ENCODE assay signal across 1 cellular context in the genomic region with DNA sequence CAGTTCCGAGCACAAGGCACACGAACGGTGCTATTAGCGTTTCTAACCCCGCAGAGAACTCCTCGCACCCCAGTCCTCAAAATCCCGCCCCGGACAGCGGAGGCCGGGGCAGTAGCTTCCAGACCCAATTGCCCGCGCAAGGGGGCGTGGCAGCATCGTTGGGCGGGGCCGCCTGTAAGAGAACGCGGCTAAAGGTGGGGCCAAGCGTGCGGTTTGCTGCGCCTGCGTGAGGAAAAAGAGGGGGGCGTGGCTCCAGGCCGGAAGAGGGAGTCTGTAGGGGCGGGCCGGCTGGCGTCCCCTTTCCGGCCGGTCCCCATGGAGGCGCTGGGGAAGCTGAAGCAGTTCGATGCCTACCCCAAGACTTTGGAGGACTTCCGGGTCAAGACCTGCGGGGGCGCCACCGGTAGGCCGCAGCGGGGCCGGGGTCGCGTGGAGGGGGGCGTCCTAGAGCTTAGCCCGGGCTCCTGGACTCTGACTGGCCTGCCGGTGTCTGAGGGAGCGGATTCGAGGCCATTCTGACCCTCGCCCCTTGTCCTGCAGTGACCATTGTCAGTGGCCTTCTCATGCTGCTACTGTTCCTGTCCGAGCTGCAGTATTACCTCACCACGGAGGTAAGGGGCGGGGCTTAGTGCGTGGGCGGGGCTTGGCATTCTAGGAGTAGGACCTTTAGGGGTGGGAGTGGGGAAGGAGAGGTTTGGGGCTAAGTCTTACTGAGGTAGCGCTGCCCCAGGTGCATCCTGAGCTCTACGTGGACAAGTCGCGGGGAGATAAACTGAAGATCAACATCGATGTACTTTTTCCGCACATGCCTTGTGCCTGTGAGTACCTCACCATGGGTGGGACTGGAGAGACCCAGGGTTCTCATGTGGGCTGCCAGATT.
TF ChIP-seq lines count a peak whose summit lies in the region.

ERGIC3 (plus strand) TSS at position 296 of the 880 bp plus-strand sequence; CDS start at position 316, 20 bp downstream.

TF ChIP-seq in WTC11, 78 proteins besides CTCF, POLR2A, EP300 and RAD21 (continued from another document):
- no peak for TF ChIP-seq ZSCAN18 (CRISPR knock-in tag; IDR thresholded peaks at IDR 0.05)
- TF ChIP-seq, protein P1, sequence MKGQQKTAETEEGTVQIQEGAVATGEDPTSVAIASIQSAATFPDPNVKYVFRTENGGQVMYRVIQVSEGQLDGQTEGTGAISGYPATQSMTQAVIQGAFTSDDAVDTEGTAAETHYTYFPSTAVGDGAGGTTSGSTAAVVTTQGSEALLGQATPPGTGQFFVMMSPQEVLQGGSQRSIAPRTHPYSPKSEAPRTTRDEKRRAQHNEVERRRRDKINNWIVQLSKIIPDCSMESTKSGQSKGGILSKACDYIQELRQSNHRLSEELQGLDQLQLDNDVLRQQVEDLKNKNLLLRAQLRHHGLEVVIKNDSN (CRISPR knock-in tag; IDR thresholded peaks at IDR 0.05) = no peak
- TF ChIP-seq MAX (CRISPR knock-in tag; IDR thresholded peaks at IDR 0.05) = peak; percentile 92
- 0 out of 2 replicates have a peak, but pooled peaks have one; percentile 48 for TF ChIP-seq ZNF232 (CRISPR knock-in tag; IDR thresholded peaks at IDR 0.05)
- TF ChIP-seq ARID4B (CRISPR knock-in tag; IDR thresholded peaks at IDR 0.05; ENCODE audit: borderline replicate concordance) = peak; percentile 67; the same call in 1 of the 2 replicates
- TF ChIP-seq JUN (CRISPR knock-in tag; IDR thresholded peaks at IDR 0.05) = peak; percentile 56; the same call in 1 of the 2 replicates
- peak; percentile 97 for TF ChIP-seq NR2C2 (CRISPR knock-in tag; IDR thresholded peaks at IDR 0.05)
- peak; percentile 51; the same call in 1 of the 2 replicates for TF ChIP-seq ZNF121 (CRISPR knock-in tag; IDR thresholded peaks at IDR 0.05)
- TF ChIP-seq KAT7 (CRISPR knock-in tag; IDR thresholded peaks at IDR 0.05; ENCODE audit: borderline replicate concordance) = 0 out of 2 replicates have a peak, but pooled peaks have one; percentile 87
- TF ChIP-seq, protein P2, sequence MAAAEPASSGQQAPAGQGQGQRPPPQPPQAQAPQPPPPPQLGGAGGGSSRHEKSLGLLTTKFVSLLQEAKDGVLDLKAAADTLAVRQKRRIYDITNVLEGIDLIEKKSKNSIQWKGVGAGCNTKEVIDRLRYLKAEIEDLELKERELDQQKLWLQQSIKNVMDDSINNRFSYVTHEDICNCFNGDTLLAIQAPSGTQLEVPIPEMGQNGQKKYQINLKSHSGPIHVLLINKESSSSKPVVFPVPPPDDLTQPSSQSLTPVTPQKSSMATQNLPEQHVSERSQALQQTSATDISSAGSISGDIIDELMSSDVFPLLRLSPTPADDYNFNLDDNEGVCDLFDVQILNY (CRISPR knock-in tag; IDR thresholded peaks at IDR 0.05) = 0 out of 2 replicates have a peak, but pooled peaks have one; percentile 37
- TF ChIP-seq ATF1 (CRISPR knock-in tag; IDR thresholded peaks at IDR 0.05) = no peak
- TF ChIP-seq NFE2L1 (CRISPR knock-in tag; IDR thresholded peaks at IDR 0.05) = no peak
- 0 out of 2 replicates have a peak, but pooled peaks have one; percentile 42 for TF ChIP-seq HMGXB4 (CRISPR knock-in tag; IDR thresholded peaks at IDR 0.05)
- no peak for TF ChIP-seq GRHL2 (CRISPR knock-in tag; IDR thresholded peaks at IDR 0.05; ENCODE audit: insufficient replicate concordance, severe bottlenecking)
- no peak for TF ChIP-seq CDX4 (CRISPR knock-in tag; IDR thresholded peaks at IDR 0.05; ENCODE audit: borderline replicate concordance)
- TF ChIP-seq TEAD1 (CRISPR knock-in tag; IDR thresholded peaks at IDR 0.05) = peak; percentile 82; the same call in 1 of the 2 replicates
- TF ChIP-seq, protein P3, sequence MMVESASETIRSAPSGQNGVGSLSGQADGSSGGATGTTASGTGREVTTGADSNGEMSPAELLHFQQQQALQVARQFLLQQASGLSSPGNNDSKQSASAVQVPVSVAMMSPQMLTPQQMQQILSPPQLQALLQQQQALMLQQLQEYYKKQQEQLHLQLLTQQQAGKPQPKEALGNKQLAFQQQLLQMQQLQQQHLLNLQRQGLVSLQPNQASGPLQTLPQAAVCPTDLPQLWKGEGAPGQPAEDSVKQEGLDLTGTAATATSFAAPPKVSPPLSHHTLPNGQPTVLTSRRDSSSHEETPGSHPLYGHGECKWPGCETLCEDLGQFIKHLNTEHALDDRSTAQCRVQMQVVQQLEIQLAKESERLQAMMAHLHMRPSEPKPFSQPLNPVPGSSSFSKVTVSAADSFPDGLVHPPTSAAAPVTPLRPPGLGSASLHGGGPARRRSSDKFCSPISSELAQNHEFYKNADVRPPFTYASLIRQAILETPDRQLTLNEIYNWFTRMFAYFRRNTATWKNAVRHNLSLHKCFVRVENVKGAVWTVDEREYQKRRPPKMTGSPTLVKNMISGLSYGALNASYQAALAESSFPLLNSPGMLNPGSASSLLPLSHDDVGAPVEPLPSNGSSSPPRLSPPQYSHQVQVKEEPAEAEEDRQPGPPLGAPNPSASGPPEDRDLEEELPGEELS (CRISPR knock-in tag; IDR thresholded peaks at IDR 0.05) = no peak
- peak; percentile 72; the same call in 1 of the 2 replicates for TF ChIP-seq ETV6 (CRISPR knock-in tag; IDR thresholded peaks at IDR 0.05)
- peak; percentile 79 for TF ChIP-seq GABPB1 (CRISPR knock-in tag; IDR thresholded peaks at IDR 0.05)
- TF ChIP-seq, protein P4, sequence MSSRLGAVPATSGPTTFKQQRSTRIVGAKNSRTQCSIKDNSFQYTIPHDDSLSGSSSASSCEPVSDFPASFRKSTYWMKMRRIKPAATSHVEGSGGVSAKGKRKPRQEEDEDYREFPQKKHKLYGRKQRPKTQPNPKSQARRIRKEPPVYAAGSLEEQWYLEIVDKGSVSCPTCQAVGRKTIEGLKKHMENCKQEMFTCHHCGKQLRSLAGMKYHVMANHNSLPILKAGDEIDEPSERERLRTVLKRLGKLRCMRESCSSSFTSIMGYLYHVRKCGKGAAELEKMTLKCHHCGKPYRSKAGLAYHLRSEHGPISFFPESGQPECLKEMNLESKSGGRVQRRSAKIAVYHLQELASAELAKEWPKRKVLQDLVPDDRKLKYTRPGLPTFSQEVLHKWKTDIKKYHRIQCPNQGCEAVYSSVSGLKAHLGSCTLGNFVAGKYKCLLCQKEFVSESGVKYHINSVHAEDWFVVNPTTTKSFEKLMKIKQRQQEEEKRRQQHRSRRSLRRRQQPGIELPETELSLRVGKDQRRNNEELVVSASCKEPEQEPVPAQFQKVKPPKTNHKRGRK (CRISPR knock-in tag; IDR thresholded peaks at IDR 0.05; ENCODE audit: borderline replicate concordance) = no peak
- no peak for TF ChIP-seq OVOL2 (CRISPR knock-in tag; IDR thresholded peaks at IDR 0.05; ENCODE audit: borderline replicate concordance)
- TF ChIP-seq, protein P5, sequence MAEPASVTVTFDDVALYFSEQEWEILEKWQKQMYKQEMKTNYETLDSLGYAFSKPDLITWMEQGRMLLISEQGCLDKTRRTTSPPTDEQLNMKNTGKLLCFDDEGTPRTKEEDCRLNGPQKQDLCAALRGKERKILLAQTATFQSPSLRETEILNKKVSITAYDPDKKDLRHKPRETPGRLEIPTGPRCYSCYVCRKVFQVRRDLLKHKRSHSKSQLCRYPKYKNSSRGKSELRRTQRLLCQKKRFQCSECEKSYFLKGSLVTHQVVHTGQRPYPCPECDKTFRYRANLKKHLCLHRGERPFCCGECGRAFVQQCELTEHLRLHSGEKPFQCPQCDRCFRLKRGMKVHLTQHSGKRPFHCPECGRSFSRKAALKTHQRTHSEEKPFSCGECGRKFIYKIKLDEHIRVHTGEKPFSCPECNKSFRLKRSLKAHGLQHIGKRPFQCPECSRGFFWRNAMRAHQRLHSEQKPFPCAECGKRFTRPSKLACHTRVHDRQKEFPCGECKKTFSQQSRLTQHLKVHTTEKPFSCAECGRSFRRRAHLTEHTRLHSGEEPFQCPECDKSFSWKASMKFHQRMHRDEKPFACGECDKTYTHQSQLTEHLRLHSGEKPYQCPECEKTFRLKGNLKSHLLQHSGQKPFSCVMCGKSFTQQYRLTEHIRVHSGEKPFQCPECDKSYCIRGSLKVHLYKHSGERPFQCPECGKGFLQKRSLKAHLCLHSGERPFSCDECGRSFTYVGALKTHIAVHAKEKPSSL (CRISPR knock-in tag; conservative IDR thresholded peaks at IDR 0.05) = no peak
- TF ChIP-seq MLX (CRISPR knock-in tag; IDR thresholded peaks at IDR 0.05) = no peak
